Comparison of ENCODE assay signal across 25 cellular contexts in the genomic region with DNA sequence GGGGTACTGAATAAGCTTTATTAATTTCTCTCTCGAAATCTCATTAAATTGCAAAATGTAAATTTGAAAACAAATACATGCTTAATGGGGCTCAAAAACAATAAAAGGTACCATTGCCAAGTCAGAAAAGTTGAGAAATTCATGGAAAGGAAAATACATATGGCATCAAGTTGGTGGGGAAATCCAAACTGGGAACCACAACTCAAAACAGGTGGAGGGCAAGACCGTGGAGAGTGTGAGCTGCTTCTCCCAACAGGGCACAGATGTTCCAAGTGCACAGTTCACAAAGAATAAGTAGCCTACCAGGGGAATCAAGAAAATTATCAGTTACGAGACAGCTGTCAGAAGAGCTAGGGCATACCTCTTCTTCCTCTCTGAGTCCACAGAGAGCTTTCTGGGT. TPM values are rescaled to one million over a fixed set of nuclear protein-coding genes. Genes with fewer than 3 reads are reported as not detected.
"Had no signal": no experiment of that assay in that cellular context is flagged by ENCODE, and none has a peak within 500 bp of the region (broad histone marks: within the 10 kb centered on the region; RNA-seq: fewer than 3 reads in every experiment).

No MANE protein-coding gene starts in this region.

- ATAC-seq: heart left ventricle; left colon; left ventricle myocardium superior; naive thymus-derived CD8-positive, alpha-beta T cell; psoas muscle; right lobe of liver; stimulated activated naive B cell treated with anti-CD40 and anti-IgM and Interleukin-4, amounts not matched to agents 10 μg/mL and 1 μg/mL and 100 μg/mL, for 72 hours; stimulated activated naive CD8-positive, alpha-beta T cell treated with anti-CD3 and anti-CD28 coated beads, Interleukin-15, amount 100 ng/mL, for 72 hours; upper lobe of right lung had no signal

- DNase-seq: effector memory CD8-positive, alpha-beta T cell; foreskin melanocyte; heart left ventricle; hippocampal formation; left colon; left ventricle myocardium superior; mesendoderm; naive thymus-derived CD8-positive, alpha-beta T cell; psoas muscle; retina; right lobe of liver; spleen; stimulated activated CD4-positive, alpha-beta T cell treated with anti-CD3 and anti-CD28 coated beads, Interleukin-2, amount 100 ng/mL, for 24 hours; stimulated activated CD4-positive, alpha-beta T cell treated with anti-CD3 and anti-CD28 coated beads, Interleukin-4, amount 100 ng/mL, for 4 hours; stimulated activated naive B cell treated with anti-CD40 and anti-IgM and Interleukin-4, amounts not matched to agents 10 μg/mL and 1 μg/mL and 100 μg/mL, for 72 hours; stimulated activated naive CD8-positive, alpha-beta T cell treated with anti-CD3 and anti-CD28 coated beads, Interleukin-15, amount 100 ng/mL, for 72 hours; testis; upper lobe of right lung had no signal

- H3K9me3 ChIP-seq: esophagus muscularis mucosa, heart left ventricle, neutrophil, psoas muscle, right lobe of liver, spleen, testis, tibial nerve, upper lobe of right lung had no signal

- H3K4me1 Mint-ChIP-seq: naive thymus-derived CD8-positive, alpha-beta T cell; stimulated activated naive B cell treated with anti-CD40 and anti-IgM and Interleukin-4, amounts not matched to agents 10 μg/mL and 1 μg/mL and 100 μg/mL, for 72 hours had no signal

- H3K27me3 ChIP-seq: esophagus muscularis mucosa, neutrophil, right lobe of liver, testis, upper lobe of right lung had no signal

- H3K4me1 ChIP-seq: right lobe of liver, spleen, tibial nerve, upper lobe of right lung had no signal

- H3K36me3 Mint-ChIP-seq: naive thymus-derived CD8-positive, alpha-beta T cell; stimulated activated naive B cell treated with anti-CD40 and anti-IgM and Interleukin-4, amounts not matched to agents 10 μg/mL and 1 μg/mL and 100 μg/mL, for 72 hours had no signal

- H3K27ac ChIP-seq: epithelial cell of prostate, esophagus muscularis mucosa, heart left ventricle, neutrophil, psoas muscle, right lobe of liver, spleen, testis, tibial nerve, upper lobe of right lung had no signal

- H3K4me3 ChIP-seq: esophagus muscularis mucosa, heart left ventricle, psoas muscle, right lobe of liver, spleen, testis, tibial nerve, upper lobe of right lung had no signal

- H3K27ac Mint-ChIP-seq: dendritic cell treated with granulocyte-macrophage colony-stimulating factor and Interleukin-4, amounts not matched to agents 40 ng/mL and 50 ng/mL, for 4 days; effector memory CD8-positive, alpha-beta T cell; naive thymus-derived CD8-positive, alpha-beta T cell; stimulated activated naive B cell treated with anti-CD40 and anti-IgM and Interleukin-4, amounts not matched to agents 10 μg/mL and 1 μg/mL and 100 μg/mL, for 72 hours; stimulated activated naive CD8-positive, alpha-beta T cell treated with anti-CD3 and anti-CD28 coated beads, Interleukin-15, amount 100 ng/mL, for 72 hours had no signal

- H3K36me3 ChIP-seq: esophagus muscularis mucosa, heart left ventricle, neutrophil, right lobe of liver, spleen, tibial nerve, upper lobe of right lung had no signal

- H3K4me3 Mint-ChIP-seq: dendritic cell treated with granulocyte-macrophage colony-stimulating factor and Interleukin-4, amounts not matched to agents 40 ng/mL and 50 ng/mL, for 4 days; effector memory CD8-positive, alpha-beta T cell; naive thymus-derived CD8-positive, alpha-beta T cell; stimulated activated naive B cell treated with anti-CD40 and anti-IgM and Interleukin-4, amounts not matched to agents 10 μg/mL and 1 μg/mL and 100 μg/mL, for 72 hours; stimulated activated naive CD8-positive, alpha-beta T cell treated with anti-CD3 and anti-CD28 coated beads, Interleukin-15, amount 100 ng/mL, for 72 hours had no signal

RNA-seq across cellular contexts. Expression of gene MKX, which starts 26.6 kb away (rescaled TPM):
- total RNA-seq: mononuclear cell; naive thymus-derived CD8-positive, alpha-beta T cell had no signal
- polyA plus RNA-seq: naive thymus-derived CD8-positive, alpha-beta T cell; neural cell had no signal
